ENCODE assay signal across 9 cellular contexts in the genomic region with DNA sequence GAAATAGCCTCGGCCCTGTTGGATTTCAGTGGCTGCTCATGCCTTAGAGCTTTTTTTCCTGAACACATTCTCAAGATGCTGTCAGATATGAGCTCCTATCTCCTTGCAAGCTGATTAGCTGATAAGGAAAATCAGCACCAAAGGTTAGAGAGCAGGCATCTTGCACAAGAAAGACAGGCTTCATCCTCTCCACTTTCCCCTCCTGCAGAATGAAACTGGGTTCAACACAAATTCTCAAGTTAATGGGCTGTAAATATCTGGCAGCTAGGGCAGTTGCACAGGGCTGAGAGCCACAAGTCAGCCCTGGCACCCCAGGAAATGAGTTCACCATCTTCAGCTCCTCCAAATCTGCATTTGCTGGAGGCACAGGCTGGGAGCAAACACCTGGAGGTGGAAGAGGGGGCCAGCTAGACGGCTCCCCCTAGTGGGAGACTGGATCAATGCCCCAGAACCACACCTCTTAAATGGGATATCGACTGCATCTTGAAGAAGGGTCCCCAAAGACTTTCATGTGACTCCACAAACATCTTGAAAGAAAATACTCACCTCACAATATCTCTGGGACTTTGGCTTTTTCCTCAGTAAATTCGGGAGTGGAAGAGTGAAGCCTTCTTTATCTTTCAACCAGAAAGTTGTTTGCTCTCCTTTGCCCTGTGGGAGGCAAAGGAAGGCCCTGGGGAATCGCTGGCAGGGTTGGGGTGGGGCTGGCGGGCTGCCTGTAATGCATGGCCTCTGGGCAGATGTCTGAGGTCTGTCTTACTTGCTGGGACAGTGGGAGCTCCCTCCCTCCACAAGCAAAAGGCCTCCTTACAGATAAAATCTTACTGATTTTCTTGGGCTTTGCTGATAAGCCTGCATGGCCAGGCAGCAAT. TPM values are rescaled to one million over a fixed set of nuclear protein-coding genes. Genes with fewer than 3 reads are reported as not detected.
DNase-seq lines count a peak whose midpoint lies in the region; ATAC-seq and TF ChIP-seq lines count a peak whose summit lies in the region.
"Had no signal": no experiment of that assay in that cellular context is flagged by ENCODE, and none has a peak within 500 bp of the region (broad histone marks: within the 10 kb centered on the region; RNA-seq: fewer than 3 reads in every experiment).

No MANE protein-coding gene starts in this region.

- H3K9me3 Mint-ChIP-seq in HFFc6, result no peaks in the 10 kb centered on the region

- H3K36me3 ChIP-seq in NT2/D1 (ENCODE audit: insufficient read depth, insufficient read length, low read length) (no peaks in the 10 kb centered on the region), ascending aorta (no peaks in the 10 kb centered on the region)

- no peak overlapping the region for H3K9ac ChIP-seq in NT2/D1 (ENCODE audit: insufficient read length, low read depth)

- intact Hi-C loops in ascending aorta (cut with DNase I), result loop anchor here (5.0 kb wide), 1 partner anchor 126 kb away; a partner anchor contains a TSS

- no peak overlapping the region for H3K27ac Mint-ChIP-seq in HFFc6

- H3K27ac ChIP-seq in ascending aorta, result no peak overlapping the region

- peaks cover 29% of the 10 kb centered on the region for H3K4me1 Mint-ChIP-seq in HFFc6 (ENCODE audit: low read depth)

- no peak overlapping the region; the same call in 1 of the 2 replicates for H3K4me3 Mint-ChIP-seq in HFFc6

- ATAC-seq in GM19452 (IDR thresholded peaks at IDR 0.05; ENCODE audit: unreplicated experiment), result no peak

- H3K9me3 ChIP-seq in NT2/D1 (ENCODE audit: insufficient read depth, low read length), result no peaks in the 10 kb centered on the region; the same call in 1 of the 2 replicates
- no peaks in the 10 kb centered on the region for H3K9me3 ChIP-seq in ascending aorta

- peak; percentile 66 for DNase-seq in activated effector memory CD4-positive, alpha-beta T cell treated with anti-CD3 and anti-CD28 coated beads, Interleukin-2, amount 50 U/mL, for 16 hours
- no peak for DNase-seq in activated effector memory CD4-positive, alpha-beta T cell treated with Interleukin-2 at 50 U/mL for 16 hours
- DNase-seq in HFFc6, result peak; percentile 40
- DNase-seq in NT2/D1 (ENCODE audit: low read depth, low spot score), result peak; percentile 51
- DNase-seq in ascending aorta (ENCODE audit: low spot score in 2 of 2), result peak in 1 of 2 donors; percentile 3
- peak; percentile 40 for DNase-seq in iPS DF 19.7 (ENCODE audit: low read depth, low spot score)
- peak; percentile 19 for DNase-seq in stimulated activated CD4-positive, alpha-beta T cell treated with anti-CD3 and anti-CD28 coated beads, Interleukin-4, amount 100 ng/mL, for 1 hour

- no peaks in the 10 kb centered on the region for H3K4me1 ChIP-seq in NT2/D1 (ENCODE audit: insufficient read depth, insufficient read length)
- no peaks in the 10 kb centered on the region for H3K4me1 ChIP-seq in ascending aorta

- H3K36me3 Mint-ChIP-seq in HFFc6 (ENCODE audit: low read depth), result no peaks in the 10 kb centered on the region

- no peaks in the 10 kb centered on the region for H3K27me3 ChIP-seq in NT2/D1 (ENCODE audit: insufficient read depth, insufficient read length)
- no peaks in the 10 kb centered on the region for H3K27me3 ChIP-seq in ascending aorta

- TF ChIP-seq CTCF in HFFc6 (IDR thresholded peaks at IDR 0.05) (peak; percentile 95), ascending aorta (IDR thresholded peaks at IDR 0.05) (peak; percentile 36 to 64 (median 62))

- H3K27me3 Mint-ChIP-seq in HFFc6 (ENCODE audit: insufficient read depth), result peaks cover 16% of the 10 kb centered on the region

- no peak overlapping the region for H3K4me3 ChIP-seq in NT2/D1 (ENCODE audit: insufficient read length, low read depth)
- H3K4me3 ChIP-seq in ascending aorta, result no peak overlapping the region

RNA-seq across cellular contexts. Expression of a gene that starts 24.7 kb away (rescaled TPM):
- not detected for total RNA-seq in HFFc6 (2021; fragmentation: NEBNext Ultra II Directional; extraction: Animal tissue kit (Norgen Biotek cat#: 25700))
- not detected for total RNA-seq in ascending aorta
- total RNA-seq: glomerular endothelial cell had no signal
